Comparison of ENCODE assay signal across 8 cellular contexts in the genomic region with DNA sequence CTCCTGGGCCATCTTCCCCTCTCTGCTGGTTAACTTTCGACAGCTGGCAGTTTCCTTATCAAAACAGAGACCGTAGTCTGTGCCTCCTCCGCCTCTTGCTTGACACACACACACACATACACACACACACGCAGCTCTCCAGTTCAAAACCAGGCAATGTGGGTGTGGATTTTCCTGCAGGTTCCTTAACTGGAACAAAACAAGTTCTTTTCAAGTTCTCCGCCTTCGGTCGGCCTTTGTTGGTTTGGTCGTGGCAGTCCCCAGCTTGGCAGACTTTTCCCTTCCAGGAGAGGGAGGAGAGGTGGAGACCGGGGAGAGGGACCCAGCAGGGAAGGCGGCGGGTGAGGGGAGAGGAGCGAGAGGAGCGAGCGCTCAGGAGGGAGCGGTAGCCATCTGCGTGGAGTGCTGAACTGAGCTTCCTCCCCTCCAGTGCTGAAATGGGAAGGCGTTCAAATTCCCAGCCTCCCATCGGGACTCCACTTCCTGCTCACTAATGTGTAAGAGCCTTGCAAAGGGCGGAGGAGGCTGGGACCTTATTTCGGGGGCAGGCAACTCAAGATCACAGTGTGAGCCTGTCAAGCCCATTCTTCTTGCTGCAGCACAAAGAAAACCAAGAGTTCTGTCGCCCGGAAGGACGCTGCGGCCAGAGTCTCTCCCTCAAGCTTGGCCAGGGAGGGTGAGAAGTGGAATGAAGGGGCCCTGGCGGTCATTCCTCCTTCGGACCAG.
A peak's percentile ranks its signal among the peaks of the same experiment; 100 is the strongest.
DNase-seq lines count a peak whose midpoint lies in the region; ATAC-seq and TF ChIP-seq lines count a peak whose summit lies in the region.

No MANE protein-coding gene starts in this region.

- H3K9me3 ChIP-seq in BLaER1 treated with 17β-estradiol and CSF1 and Interleukin-3, amounts not matched to agents 10 nM and 100 nM (replicated peaks in 1 of 11) = no peaks in the 10 kb centered on the region
- H3K9me3 ChIP-seq in skeletal muscle satellite cell (replicated peaks; ENCODE audit: low read length) = no peaks in the 10 kb centered on the region

- peak overlapping the region; percentile 45 to 72 (median 56) for H3K4me3 ChIP-seq in BLaER1 treated with 17β-estradiol and CSF1 and Interleukin-3, amounts not matched to agents 10 nM and 100 nM
- peak overlapping the region; percentile 94 for H3K4me3 ChIP-seq in skeletal muscle satellite cell (ENCODE audit: low read length)

- peak overlapping the region; percentile 36 to 68 (median 54); a peak in 18 of 22 replicates for H3K27ac ChIP-seq in BLaER1 treated with 17β-estradiol and CSF1 and Interleukin-3, amounts not matched to agents 10 nM and 100 nM

- ATAC-seq in GM21723 (IDR thresholded peaks at IDR 0.05; ENCODE audit: unreplicated experiment) = peak; percentile 65

- no peaks in the 10 kb centered on the region for H4K20me1 ChIP-seq in BLaER1 treated with 17β-estradiol and CSF1 and Interleukin-3, amounts not matched to agents 10 nM and 100 nM

- H3K4me2 ChIP-seq in BLaER1 treated with 17β-estradiol and CSF1 and Interleukin-3, amounts not matched to agents 10 nM and 100 nM = peak overlapping the region; percentile 86 to 96 (median 92)
- H3K4me2 ChIP-seq in skeletal muscle satellite cell (ENCODE audit: low read length) = peak overlapping the region; percentile 94

- peaks cover 0 to 1% (median 0%) of the 10 kb centered on the region in 11 experiments; a peak in 1 of 22 replicates for H3K36me3 ChIP-seq in BLaER1 treated with 17β-estradiol and CSF1 and Interleukin-3, amounts not matched to agents 10 nM and 100 nM
- H3K36me3 ChIP-seq in skeletal muscle satellite cell (ENCODE audit: insufficient read depth, low read length) = peaks cover 24% of the 10 kb centered on the region

- no peaks in the 10 kb centered on the region for H3K27me3 ChIP-seq in BLaER1 treated with 17β-estradiol and CSF1 and Interleukin-3, amounts not matched to agents 10 nM and 100 nM
- no peaks in the 10 kb centered on the region for H3K27me3 ChIP-seq in skeletal muscle satellite cell (ENCODE audit: control insufficient read depth, insufficient read depth, low read length)

- H3K9ac ChIP-seq in BLaER1 treated with 17β-estradiol and CSF1 and Interleukin-3, amounts not matched to agents 10 nM and 100 nM = peak overlapping the region; percentile 57 to 73 (median 65)
- H3K9ac ChIP-seq in skeletal muscle satellite cell (ENCODE audit: low read depth, low read length) = peak overlapping the region; percentile 87

- H3K4me1 ChIP-seq in BLaER1 treated with 17β-estradiol and CSF1 and Interleukin-3, amounts not matched to agents 10 nM and 100 nM = peaks cover 48 to 81% (median 73%) of the 10 kb centered on the region in 10 experiments
- H3K4me1 ChIP-seq in skeletal muscle satellite cell (ENCODE audit: control insufficient read depth, insufficient read depth, low read length) = peaks cover 48% of the 10 kb centered on the region

- DNase-seq in cerebellar cortex (ENCODE audit: low spot score) (peak; percentile 84), iris pigment epithelial cell (ENCODE audit: low read depth) (peak; percentile 87), RPMI8226 (no peak), NCI-H1092 treated with DMSO at 0.1 percent for 48 hours (lab: John Stamatoyannopoulos, UW) (no peak)

TF ChIP-seq in PFSK-1, 5 proteins besides CTCF, POLR2A, EP300 and RAD21:
- TF ChIP-seq SIN3A (IDR thresholded peaks at IDR 0.05; ENCODE audit: borderline replicate concordance, insufficient read depth, low read length) (peak; percentile 29; the same call in 1 of the 2 replicates), TAF1 (IDR thresholded peaks at IDR 0.05; ENCODE audit: borderline replicate concordance, insufficient read depth, low read length) (no peak), POLR2AphosphoS5 (IDR thresholded peaks at IDR 0.05; ENCODE audit: low read depth, low read length) (peak; percentile 17; the same call in 1 of the 2 replicates)
- TF ChIP-seq, protein P1, sequence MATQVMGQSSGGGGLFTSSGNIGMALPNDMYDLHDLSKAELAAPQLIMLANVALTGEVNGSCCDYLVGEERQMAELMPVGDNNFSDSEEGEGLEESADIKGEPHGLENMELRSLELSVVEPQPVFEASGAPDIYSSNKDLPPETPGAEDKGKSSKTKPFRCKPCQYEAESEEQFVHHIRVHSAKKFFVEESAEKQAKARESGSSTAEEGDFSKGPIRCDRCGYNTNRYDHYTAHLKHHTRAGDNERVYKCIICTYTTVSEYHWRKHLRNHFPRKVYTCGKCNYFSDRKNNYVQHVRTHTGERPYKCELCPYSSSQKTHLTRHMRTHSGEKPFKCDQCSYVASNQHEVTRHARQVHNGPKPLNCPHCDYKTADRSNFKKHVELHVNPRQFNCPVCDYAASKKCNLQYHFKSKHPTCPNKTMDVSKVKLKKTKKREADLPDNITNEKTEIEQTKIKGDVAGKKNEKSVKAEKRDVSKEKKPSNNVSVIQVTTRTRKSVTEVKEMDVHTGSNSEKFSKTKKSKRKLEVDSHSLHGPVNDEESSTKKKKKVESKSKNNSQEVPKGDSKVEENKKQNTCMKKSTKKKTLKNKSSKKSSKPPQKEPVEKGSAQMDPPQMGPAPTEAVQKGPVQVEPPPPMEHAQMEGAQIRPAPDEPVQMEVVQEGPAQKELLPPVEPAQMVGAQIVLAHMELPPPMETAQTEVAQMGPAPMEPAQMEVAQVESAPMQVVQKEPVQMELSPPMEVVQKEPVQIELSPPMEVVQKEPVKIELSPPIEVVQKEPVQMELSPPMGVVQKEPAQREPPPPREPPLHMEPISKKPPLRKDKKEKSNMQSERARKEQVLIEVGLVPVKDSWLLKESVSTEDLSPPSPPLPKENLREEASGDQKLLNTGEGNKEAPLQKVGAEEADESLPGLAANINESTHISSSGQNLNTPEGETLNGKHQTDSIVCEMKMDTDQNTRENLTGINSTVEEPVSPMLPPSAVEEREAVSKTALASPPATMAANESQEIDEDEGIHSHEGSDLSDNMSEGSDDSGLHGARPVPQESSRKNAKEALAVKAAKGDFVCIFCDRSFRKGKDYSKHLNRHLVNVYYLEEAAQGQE (IDR thresholded peaks at IDR 0.05; ENCODE audit: insufficient read depth in 1 of 2, low read depth in 2 of 2, low read length in 2 of 2) = peak; percentile 79 to 86

Comparison
In these comparisons a context has a peak if more than half of its experiments do, and no peak if none do; other contexts are left out.
1. DNase-seq: peak in cerebellar cortex (single experiment) and iris pigment epithelial cell (single experiment); none in RPMI8226 (single experiment) and NCI-H1092 treated with DMSO at 0.1 percent for 48 hours (single experiment).